2 cellular contexts compared by ENCODE assay signal in the genomic region with DNA sequence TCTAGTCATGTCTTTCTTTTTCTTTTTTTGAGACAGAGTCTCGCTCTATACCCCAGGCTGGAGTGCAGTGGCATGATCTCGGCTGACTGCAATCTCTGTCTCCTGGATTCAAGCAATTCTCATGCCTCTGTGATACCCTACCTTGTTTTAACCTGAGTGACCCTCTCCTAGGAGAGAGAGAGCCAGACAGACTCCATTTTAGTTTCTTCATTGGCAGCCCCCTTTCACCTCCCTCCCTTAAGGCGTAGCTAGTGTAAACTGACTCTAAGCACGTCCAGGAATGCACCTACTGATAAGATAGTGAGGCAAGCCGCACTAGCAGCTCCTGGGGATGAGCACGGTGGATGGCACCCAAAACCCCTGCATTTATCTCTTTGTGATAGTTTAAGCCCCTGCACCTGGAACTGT.
TF ChIP-seq lines count a peak whose summit lies in the region.

No MANE protein-coding gene starts in this region.

TF ChIP-seq in HepG2, 621 proteins besides CTCF, POLR2A, EP300 and RAD21:
- no peak for TF ChIP-seq RFX1 (IDR thresholded peaks at IDR 0.05)
- no peak for TF ChIP-seq DPF2 (CRISPR knock-in tag; IDR thresholded peaks at IDR 0.05; ENCODE audit: borderline replicate concordance, low read depth)
- TF ChIP-seq TEAD3 (CRISPR knock-in tag; optimal IDR thresholded peaks at IDR 0.05; ENCODE audit: borderline replicate concordance), result peak; percentile 57
- TF ChIP-seq ZNF101 (CRISPR knock-in tag; IDR thresholded peaks at IDR 0.05; ENCODE audit: borderline replicate concordance, low read depth), result no peak
- no peak for TF ChIP-seq SIX4 (CRISPR knock-in tag; IDR thresholded peaks at IDR 0.05)
- no peak for TF ChIP-seq SRSF1 (optimal IDR thresholded peaks at IDR 0.05; ENCODE audit: low read depth, low read length)
- TF ChIP-seq THAP11 (CRISPR knock-in tag; IDR thresholded peaks at IDR 0.05), result no peak
- no peak for TF ChIP-seq ZNF260 (CRISPR knock-in tag; IDR thresholded peaks at IDR 0.05; ENCODE audit: borderline replicate concordance, low read depth)
TF ChIP-seq in HepG2: peak in this region for 1.

TF ChIP-seq in H1, 55 proteins besides CTCF, POLR2A, EP300 and RAD21:
- no peak for TF ChIP-seq SUZ12 (IDR thresholded peaks at IDR 0.05; ENCODE audit: low read length)
- TF ChIP-seq RFX5 (IDR thresholded peaks at IDR 0.05; ENCODE audit: borderline replicate concordance, low read depth, low read length), result no peak
- TF ChIP-seq NRF1 (IDR thresholded peaks at IDR 0.05; ENCODE audit: low read depth, low read length), result no peak
- no peak for TF ChIP-seq CBX8 (IDR thresholded peaks at IDR 0.05; ENCODE audit: borderline replicate concordance, low read depth, low read length)
TF ChIP-seq in H1: peak in this region for 0.
